11 cellular contexts compared by ENCODE assay signal in the genomic region with DNA sequence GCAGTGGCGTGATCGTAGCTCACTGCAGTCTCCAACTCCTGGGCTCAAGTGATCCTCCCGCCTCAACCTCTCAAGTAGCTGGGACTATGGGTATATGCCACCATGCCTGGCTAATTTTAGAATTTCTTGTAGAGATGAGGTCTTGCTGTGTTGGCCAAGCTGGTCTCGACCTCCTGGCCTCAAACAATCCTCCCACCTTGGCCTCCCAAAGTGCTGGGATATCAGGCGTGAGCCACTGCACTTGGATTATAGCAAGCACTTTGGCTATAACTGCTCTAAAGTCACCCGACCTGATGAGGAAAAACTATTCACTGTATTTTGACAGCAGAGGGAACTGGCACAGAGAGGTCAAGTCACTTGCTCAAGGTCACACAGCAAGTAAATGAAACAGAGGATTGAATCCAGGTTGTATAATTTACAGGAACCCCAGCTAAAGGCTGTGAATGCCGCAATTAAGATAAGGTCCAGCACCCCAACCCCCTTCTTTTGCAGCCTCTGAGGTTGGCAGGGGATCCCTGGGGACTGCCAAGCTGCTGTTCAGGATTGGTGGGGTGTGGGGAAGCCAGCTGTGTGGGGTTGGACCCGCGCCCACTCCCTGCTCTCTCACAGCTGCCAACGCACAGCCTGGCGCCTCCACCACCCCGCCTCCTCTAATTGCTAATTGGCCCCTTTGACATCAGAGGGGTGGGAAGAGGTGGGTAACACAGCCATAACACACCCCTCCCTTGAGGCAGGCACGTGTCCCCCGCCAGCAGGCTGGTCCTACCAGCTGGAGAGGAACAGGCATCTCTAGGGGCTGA. TPM values are rescaled to one million over a fixed set of nuclear protein-coding genes. Genes with fewer than 3 reads are reported as not detected.
DNase-seq lines count a peak whose midpoint lies in the region; ATAC-seq and TF ChIP-seq lines count a peak whose summit lies in the region.
"Had no signal": no experiment of that assay in that cellular context is flagged by ENCODE, and none has a peak within 500 bp of the region (broad histone marks: within the 10 kb centered on the region; RNA-seq: fewer than 3 reads in every experiment).

No MANE protein-coding gene starts in this region.

- no peak for TF ChIP-seq CTCF in activated CD8-positive, alpha-beta T cell treated with anti-CD3 and anti-CD28 coated beads for 36 hours (IDR thresholded peaks at IDR 0.05)
- TF ChIP-seq CTCF in fibroblast of lung (conservative IDR thresholded peaks at IDR 0.05 in 1 of 2, IDR thresholded peaks at IDR 0.05 in 1 of 2; ENCODE audit: low read depth in 1 of 2, low read length in 2 of 2) (no peak), transverse colon (IDR thresholded peaks at IDR 0.05) (no peak)

- no peaks in the 10 kb centered on the region for H3K4me1 ChIP-seq in fibroblast of lung (ENCODE audit: control insufficient read depth, extremely low read depth, insufficient read depth, low read length)
- no peaks in the 10 kb centered on the region for H3K4me1 ChIP-seq in transverse colon

- H3K36me3 ChIP-seq in fibroblast of lung (ENCODE audit: control insufficient read depth, insufficient read depth, low read length) (no peaks in the 10 kb centered on the region), transverse colon (no peaks in the 10 kb centered on the region)

- no peaks in the 10 kb centered on the region for H4K20me1 ChIP-seq in fibroblast of lung (ENCODE audit: control insufficient read depth, extremely low read depth, insufficient read depth, low read length)

- H3K4me1 Mint-ChIP-seq in activated CD8-positive, alpha-beta T cell treated with anti-CD3 and anti-CD28 coated beads for 36 hours (ENCODE audit: low read depth), result peaks cover 17% of the 10 kb centered on the region
- H3K4me1 Mint-ChIP-seq in activated CD8-positive, alpha-beta T cell treated with anti-CD3 and anti-CD28 coated beads, Interleukin-2, amount 10 ng/mL, durations not matched to agents 7 days and 5 days (ENCODE audit: low read depth), result peaks cover 21% of the 10 kb centered on the region

- TF ChIP-seq POLR2A in transverse colon (IDR thresholded peaks at IDR 0.05), result no peak

- H3K27ac ChIP-seq in fibroblast of lung (ENCODE audit: insufficient read depth, low read length), result no peak overlapping the region
- H3K27ac ChIP-seq in transverse colon, result no peak overlapping the region

- H3K27me3 ChIP-seq in fibroblast of lung (ENCODE audit: control insufficient read depth, insufficient read depth, low read length) (peaks cover 3% of the 10 kb centered on the region), transverse colon (no peaks in the 10 kb centered on the region)

- no peak overlapping the region for H3K4me2 ChIP-seq in fibroblast of lung (ENCODE audit: extremely low read depth, insufficient read depth, low read length)

- POLR2A ChIA-PET in activated CD8-positive, alpha-beta T cell treated with anti-CD3 and anti-CD28 coated beads for 36 hours (lab: Charles Lee), result interaction anchor here (1.0 to 1.1 kb wide), 2 partner anchors 29 to 35 kb away, joined by 3 read pairs; no protein-coding TSS in a partner anchor
- POLR2A ChIA-PET in activated CD8-positive, alpha-beta T cell treated with anti-CD3 and anti-CD28 coated beads, Interleukin-2, amount 10 ng/mL, durations not matched to agents 7 days and 5 days (lab: Charles Lee), result interaction anchor here (0.6 kb wide), 1 partner anchor 49 kb away, joined by 3 read pairs; the partner anchor contains the start of gene YJU2

- no peaks in the 10 kb centered on the region for H3K36me3 Mint-ChIP-seq in activated CD8-positive, alpha-beta T cell treated with anti-CD3 and anti-CD28 coated beads for 36 hours (ENCODE audit: low read depth)
- peaks cover 1% of the 10 kb centered on the region for H3K36me3 Mint-ChIP-seq in activated CD8-positive, alpha-beta T cell treated with anti-CD3 and anti-CD28 coated beads, Interleukin-2, amount 10 ng/mL, durations not matched to agents 7 days and 5 days (ENCODE audit: low read depth)
- H3K36me3 Mint-ChIP-seq: naive B cell had no signal

- no peak for TF ChIP-seq EP300 in transverse colon (IDR thresholded peaks at IDR 0.05; ENCODE audit: low read depth)

- intact Hi-C loops in activated CD8-positive, alpha-beta T cell treated with anti-CD3 and anti-CD28 coated beads for 36 hours (cut with micrococcal nuclease), result no loop called here
- intact Hi-C loops in transverse colon (cut with DNase I; ENCODE audit: low total_unique reads), result no loop called here

- no peak for DNase-seq in activated CD8-positive, alpha-beta T cell treated with anti-CD3 and anti-CD28 coated beads for 36 hours
- no peak for DNase-seq in activated CD8-positive, alpha-beta T cell treated with anti-CD3 and anti-CD28 coated beads, Interleukin-2, amount 10 ng/mL, durations not matched to agents 7 days and 5 days
- peak; percentile 63 for DNase-seq in NCI-H345 (lab: John Stamatoyannopoulos, UW)
- peak; percentile 20 to 33 for DNase-seq in fibroblast of lung (ENCODE audit: low read depth in 2 of 2)
- DNase-seq in transverse colon, result peak; percentile 22
- DNase-seq in NK-92 (lab: John Stamatoyannopoulos, UW; ENCODE audit: unreplicated experiment), result no peak
- DNase-seq in HuH-7.5 (ENCODE audit: low spot score), result no peak
- DNase-seq: ACHN; naive B cell; stimulated activated CD4-positive, alpha-beta T cell treated with anti-CD3 and anti-CD28 coated beads, Interleukin-4, amount 100 ng/mL, for 1 hour had no signal

- H3K9ac ChIP-seq in fibroblast of lung (ENCODE audit: insufficient read depth, low read length), result no peak overlapping the region

- H2AFZ ChIP-seq in fibroblast of lung (ENCODE audit: low read length), result no peak overlapping the region

- WGBS in transverse colon (ENCODE audit: low coverage in 1 of 2), 2 donors, result 30% methylated on average over 14 of the region's 14 CpGs; no CpG with 5 or more reads in 1 of the 2 donors

- no peaks in the 10 kb centered on the region for H3K9me3 ChIP-seq in fibroblast of lung (ENCODE audit: control insufficient read depth, insufficient read depth, low read depth, low read length)
- no peaks in the 10 kb centered on the region for H3K9me3 ChIP-seq in transverse colon

- CTCF ChIA-PET in activated CD8-positive, alpha-beta T cell treated with anti-CD3 and anti-CD28 coated beads for 36 hours (lab: Charles Lee), result interaction anchor here (0.9 to 5.3 kb wide), 5 partner anchors 23 to 156 kb away, joined by 3 to 24 read pairs (median 3); no protein-coding TSS in a partner anchor
- CTCF ChIA-PET in activated CD8-positive, alpha-beta T cell treated with anti-CD3 and anti-CD28 coated beads, Interleukin-2, amount 10 ng/mL, durations not matched to agents 7 days and 5 days (lab: Charles Lee), result interaction anchor here (2.0 kb wide), 1 partner anchor 29 kb away, joined by 9 read pairs; no protein-coding TSS in a partner anchor

- in situ Hi-C loops in transverse colon (cut with MboI; ENCODE audit: low pct_ligation_motif_present in 1 of 4, low pct_unique_long_range_greater_than_20kb in 1 of 4, low sequenced_read_pairs in 3 of 4), result no loop called here

- no peak overlapping the region for H3K4me3 Mint-ChIP-seq in activated CD8-positive, alpha-beta T cell treated with anti-CD3 and anti-CD28 coated beads for 36 hours
- H3K4me3 Mint-ChIP-seq in activated CD8-positive, alpha-beta T cell treated with anti-CD3 and anti-CD28 coated beads, Interleukin-2, amount 10 ng/mL, durations not matched to agents 7 days and 5 days, result no peak overlapping the region
- H3K4me3 Mint-ChIP-seq: naive B cell had no signal

- H3K27ac Mint-ChIP-seq in activated CD8-positive, alpha-beta T cell treated with anti-CD3 and anti-CD28 coated beads for 36 hours, result peak overlapping the region; percentile 16
- H3K27ac Mint-ChIP-seq in activated CD8-positive, alpha-beta T cell treated with anti-CD3 and anti-CD28 coated beads, Interleukin-2, amount 10 ng/mL, durations not matched to agents 7 days and 5 days, result no peak overlapping the region

- no peaks in the 10 kb centered on the region for H3K27me3 Mint-ChIP-seq in activated CD8-positive, alpha-beta T cell treated with anti-CD3 and anti-CD28 coated beads for 36 hours
- H3K27me3 Mint-ChIP-seq in activated CD8-positive, alpha-beta T cell treated with anti-CD3 and anti-CD28 coated beads, Interleukin-2, amount 10 ng/mL, durations not matched to agents 7 days and 5 days (ENCODE audit: low read depth), result no peaks in the 10 kb centered on the region

- H3K9me3 Mint-ChIP-seq in activated CD8-positive, alpha-beta T cell treated with anti-CD3 and anti-CD28 coated beads for 36 hours, result no peaks in the 10 kb centered on the region
- H3K9me3 Mint-ChIP-seq in activated CD8-positive, alpha-beta T cell treated with anti-CD3 and anti-CD28 coated beads, Interleukin-2, amount 10 ng/mL, durations not matched to agents 7 days and 5 days (ENCODE audit: insufficient read depth), result no peaks in the 10 kb centered on the region

- ATAC-seq in activated CD8-positive, alpha-beta T cell treated with anti-CD3 and anti-CD28 coated beads for 36 hours, result no peak
- no peak for ATAC-seq in activated CD8-positive, alpha-beta T cell treated with anti-CD3 and anti-CD28 coated beads, Interleukin-2, amount 10 ng/mL, durations not matched to agents 7 days and 5 days
- ATAC-seq in HG03460 (IDR thresholded peaks at IDR 0.05; ENCODE audit: unreplicated experiment), result no peak

- H3K4me3 ChIP-seq in fibroblast of lung (replicated peaks in 1 of 4; ENCODE audit: control extremely low read depth in 1 of 4, insufficient read depth in 1 of 4, low read depth in 3 of 4, low read length in 4 of 4), result no peak overlapping the region
- no peak overlapping the region for H3K4me3 ChIP-seq in transverse colon

- H3K79me2 ChIP-seq in fibroblast of lung (ENCODE audit: control insufficient read depth, insufficient read depth, low read length), result no peaks in the 10 kb centered on the region

RNA-seq across cellular contexts. Expression of gene TMIGD2, which starts 6.0 kb away (rescaled TPM):
- total RNA-seq in activated CD8-positive, alpha-beta T cell treated with anti-CD3 and anti-CD28 coated beads for 36 hours, result 10 to 100 TPM; 13.6 to 14.8 TPM
- 10 to 100 TPM; 35.9 to 39.5 TPM for total RNA-seq in activated CD8-positive, alpha-beta T cell treated with anti-CD3 and anti-CD28 coated beads, Interleukin-2, amount 10 ng/mL, durations not matched to agents 7 days and 5 days
- total RNA-seq in fibroblast of lung (not detected in 2 replicates), transverse colon (1 to 10 TPM in 2 of 4 donors, not detected in 2; 3.8 to 4.8 TPM)
- not detected in 2 replicates for polyA plus RNA-seq in fibroblast of lung
- not detected in 2 replicates for polyA plus RNA-seq in fibroblast of lung (2012)
- polyA minus RNA-seq in fibroblast of lung (ENCODE audit: low replicate concordance), result not detected in 2 replicates

RNA-seq across cellular contexts. Expression of gene FSD1, which starts 8.2 kb away (rescaled TPM):
- total RNA-seq in activated CD8-positive, alpha-beta T cell treated with anti-CD3 and anti-CD28 coated beads for 36 hours, result 10 to 100 TPM; 19.7 to 22.0 TPM
- 10 to 100 TPM; 26.7 to 27.7 TPM for total RNA-seq in activated CD8-positive, alpha-beta T cell treated with anti-CD3 and anti-CD28 coated beads, Interleukin-2, amount 10 ng/mL, durations not matched to agents 7 days and 5 days
- total RNA-seq in fibroblast of lung (8.7 and 10.1 TPM in 2 replicates), transverse colon (1 to 10 TPM in 2 of 4 donors, under 1 TPM in 1, not detected in 1; 0.68 to 2.9 (median 1.5) TPM)
- polyA plus RNA-seq in fibroblast of lung, result 4.6 and 7.1 TPM in 2 replicates
- polyA plus RNA-seq in fibroblast of lung (2012), result 6.1 and 10.1 TPM in 2 replicates
- polyA minus RNA-seq in fibroblast of lung (ENCODE audit: low replicate concordance), result 8.3 and 13.4 TPM in 2 replicates

RNA-seq across cellular contexts. Expression of gene SHD, which starts 17.1 kb away (rescaled TPM):
- not detected for total RNA-seq in activated CD8-positive, alpha-beta T cell treated with anti-CD3 and anti-CD28 coated beads for 36 hours
- total RNA-seq in activated CD8-positive, alpha-beta T cell treated with anti-CD3 and anti-CD28 coated beads, Interleukin-2, amount 10 ng/mL, durations not matched to agents 7 days and 5 days, result not detected
- not detected in 2 replicates for total RNA-seq in fibroblast of lung
- polyA plus RNA-seq in fibroblast of lung, result not detected in 2 replicates
- not detected in 2 replicates for polyA plus RNA-seq in fibroblast of lung (2012)
- not detected in 2 replicates for polyA minus RNA-seq in fibroblast of lung (ENCODE audit: low replicate concordance)
- total RNA-seq in transverse colon, result 10 to 100 TPM in 3 of 4 donors, 1 to 10 TPM in 1; 7.6 to 51.4 (median 27.5) TPM

RNA-seq across cellular contexts. Expression of gene STAP2, which starts 42.5 kb away (rescaled TPM):
- total RNA-seq in activated CD8-positive, alpha-beta T cell treated with anti-CD3 and anti-CD28 coated beads for 36 hours, result 10 to 100 TPM in 1 of 2 experiments, 1 to 10 TPM in 1; 9.6 to 14.6 TPM
- total RNA-seq in activated CD8-positive, alpha-beta T cell treated with anti-CD3 and anti-CD28 coated beads, Interleukin-2, amount 10 ng/mL, durations not matched to agents 7 days and 5 days, result 10 to 100 TPM; 14.3 to 16.5 TPM
- total RNA-seq in fibroblast of lung, result 4.4 and 4.8 TPM in 2 replicates
- polyA plus RNA-seq in fibroblast of lung, result 1.7 and 2.2 TPM in 2 replicates
- polyA plus RNA-seq in fibroblast of lung (2012), result 2.1 and 3.3 TPM in 2 replicates
- 5.4 and 9.2 TPM in 2 replicates for polyA minus RNA-seq in fibroblast of lung (ENCODE audit: low replicate concordance)
- total RNA-seq in transverse colon, result 100 to 1,000 TPM; 146 to 680 (median 245) TPM

RNA-seq across cellular contexts. Expression of gene MPND, which starts 47.2 kb away (rescaled TPM):
- 10 to 100 TPM; 15.5 to 16.6 TPM for total RNA-seq in activated CD8-positive, alpha-beta T cell treated with anti-CD3 and anti-CD28 coated beads for 36 hours
- 10 to 100 TPM; 26.0 to 27.6 TPM for total RNA-seq in activated CD8-positive, alpha-beta T cell treated with anti-CD3 and anti-CD28 coated beads, Interleukin-2, amount 10 ng/mL, durations not matched to agents 7 days and 5 days
- total RNA-seq in fibroblast of lung, result 6.4 and 7.1 TPM in 2 replicates
- polyA plus RNA-seq in fibroblast of lung, result 2.7 and 3.8 TPM in 2 replicates
- 10.1 and 17.1 TPM in 2 replicates for polyA plus RNA-seq in fibroblast of lung (2012)
- 12.2 and 19.9 TPM in 2 replicates for polyA minus RNA-seq in fibroblast of lung (ENCODE audit: low replicate concordance)
- 10 to 100 TPM; 16.5 to 96.5 (median 33.7) TPM for total RNA-seq in transverse colon

Comparison
In these comparisons a context has a peak if more than half of its experiments do, and no peak if none do; other contexts are left out.
1. DNase-seq: peak in NCI-H345 (single experiment), fibroblast of lung (2 of 2) and transverse colon (single experiment); none in activated CD8-positive, alpha-beta T cell treated with anti-CD3 and anti-CD28 coated beads for 36 hours (single experiment), activated CD8-positive, alpha-beta T cell treated with anti-CD3 and anti-CD28 coated beads, Interleukin-2, amount 10 ng/mL, durations not matched to agents 7 days and 5 days (single experiment), NK-92 (single experiment) and HuH-7.5 (single experiment).